Comparison of ENCODE assay signal across 16 cellular contexts in genomic region chr18:79603321-79604204, GRCh38.
DNase-seq lines count a peak whose midpoint lies in the region; ATAC-seq and TF ChIP-seq lines count a peak whose summit lies in the region.
"Had no signal": no experiment of that assay in that cellular context is flagged by ENCODE, and none has a peak within 500 bp of the region (broad histone marks: within the 10 kb centered on the region; RNA-seq: fewer than 3 reads in every experiment).

No MANE protein-coding gene starts in this region.

- H3K27ac ChIP-seq in upper lobe of right lung = no peak overlapping the region

- H3K27ac Mint-ChIP-seq in stimulated activated naive CD8-positive, alpha-beta T cell treated with anti-CD3 and anti-CD28 coated beads, Interleukin-15, amount 100 ng/mL, for 72 hours = no peak overlapping the region
- peak overlapping the region; percentile 32 for H3K27ac Mint-ChIP-seq in nephron progenitor cell
- no peak overlapping the region for H3K27ac Mint-ChIP-seq in activated CD4-positive, alpha-beta memory T cell treated with anti-CD3 and anti-CD28 coated beads, Interleukin-2, amount 10 ng/mL, durations not matched to agents 7 days and 5 days
- H3K27ac Mint-ChIP-seq: CD8-positive, alpha-beta T cell had no signal

- no peaks in the 10 kb centered on the region for H3K27me3 ChIP-seq in upper lobe of right lung

- TF ChIP-seq CTCF in nephron progenitor cell (IDR thresholded peaks at IDR 0.05) (no peak), upper lobe of right lung (IDR thresholded peaks at IDR 0.05) (no peak)

- H3K4me3 Mint-ChIP-seq in stimulated activated naive CD8-positive, alpha-beta T cell treated with anti-CD3 and anti-CD28 coated beads, Interleukin-15, amount 100 ng/mL, for 72 hours = no peak overlapping the region
- no peak overlapping the region for H3K4me3 Mint-ChIP-seq in nephron progenitor cell
- no peak overlapping the region for H3K4me3 Mint-ChIP-seq in activated CD4-positive, alpha-beta memory T cell treated with anti-CD3 and anti-CD28 coated beads, Interleukin-2, amount 10 ng/mL, durations not matched to agents 7 days and 5 days
- H3K4me3 Mint-ChIP-seq: CD8-positive, alpha-beta T cell had no signal

- no peaks in the 10 kb centered on the region for H3K9me3 ChIP-seq in upper lobe of right lung

- POLR2A ChIA-PET in activated CD4-positive, alpha-beta memory T cell treated with anti-CD3 and anti-CD28 coated beads, Interleukin-2, amount 10 ng/mL, durations not matched to agents 7 days and 5 days (lab: Charles Lee) = no interaction called here

- CTCF ChIA-PET in activated CD4-positive, alpha-beta memory T cell treated with anti-CD3 and anti-CD28 coated beads, Interleukin-2, amount 10 ng/mL, durations not matched to agents 7 days and 5 days (lab: Charles Lee) = no interaction called here

- no peak overlapping the region for H3K4me3 ChIP-seq in upper lobe of right lung

- H3K4me1 ChIP-seq in upper lobe of right lung = no peaks in the 10 kb centered on the region

- no peaks in the 10 kb centered on the region for H3K4me1 Mint-ChIP-seq in stimulated activated naive CD8-positive, alpha-beta T cell treated with anti-CD3 and anti-CD28 coated beads, Interleukin-15, amount 100 ng/mL, for 72 hours
- peaks cover 64% of the 10 kb centered on the region for H3K4me1 Mint-ChIP-seq in nephron progenitor cell
- H3K4me1 Mint-ChIP-seq in activated CD4-positive, alpha-beta memory T cell treated with anti-CD3 and anti-CD28 coated beads, Interleukin-2, amount 10 ng/mL, durations not matched to agents 7 days and 5 days = no peaks in the 10 kb centered on the region

- H3K27me3 Mint-ChIP-seq in stimulated activated naive CD8-positive, alpha-beta T cell treated with anti-CD3 and anti-CD28 coated beads, Interleukin-15, amount 100 ng/mL, for 72 hours = no peaks in the 10 kb centered on the region
- peaks cover 6% of the 10 kb centered on the region for H3K27me3 Mint-ChIP-seq in nephron progenitor cell (ENCODE audit: low read depth, poor library complexity)
- H3K27me3 Mint-ChIP-seq in activated CD4-positive, alpha-beta memory T cell treated with anti-CD3 and anti-CD28 coated beads, Interleukin-2, amount 10 ng/mL, durations not matched to agents 7 days and 5 days = no peaks in the 10 kb centered on the region

- DNase-seq in stimulated activated naive CD8-positive, alpha-beta T cell treated with anti-CD3 and anti-CD28 coated beads, Interleukin-15, amount 100 ng/mL, for 72 hours = no peak
- DNase-seq in stimulated activated naive CD8-positive, alpha-beta T cell treated with anti-CD3 and anti-CD28 coated beads, Interleukin-15, Interleukin-2, amounts not matched to agents 100 U/mL and 50 U/mL, for 24 hours = no peak
- DNase-seq in left ventricle myocardium superior (peak; percentile 19), nephron progenitor cell (no peak), upper lobe of right lung (peak; percentile 55)
- DNase-seq in activated CD4-positive, alpha-beta memory T cell treated with anti-CD3 and anti-CD28 coated beads, Interleukin-2, amount 10 ng/mL, durations not matched to agents 7 days and 5 days = no peak
- DNase-seq: CD8-positive, alpha-beta T cell; DND-41; GDM1; Kasumi-1; NCI-H187 treated with DMSO at 0.1 percent for 48 hours; NCI-H446; NCI-H748 treated with DMSO at 0.1 percent for 48 hours; SHP77 had no signal

- H3K9me3 Mint-ChIP-seq in stimulated activated naive CD8-positive, alpha-beta T cell treated with anti-CD3 and anti-CD28 coated beads, Interleukin-15, amount 100 ng/mL, for 72 hours = no peaks in the 10 kb centered on the region
- no peaks in the 10 kb centered on the region for H3K9me3 Mint-ChIP-seq in nephron progenitor cell
- no peaks in the 10 kb centered on the region for H3K9me3 Mint-ChIP-seq in activated CD4-positive, alpha-beta memory T cell treated with anti-CD3 and anti-CD28 coated beads, Interleukin-2, amount 10 ng/mL, durations not matched to agents 7 days and 5 days
- H3K9me3 Mint-ChIP-seq: CD8-positive, alpha-beta T cell had no signal

- peak; percentile 46 for ATAC-seq in stimulated activated naive CD8-positive, alpha-beta T cell treated with anti-CD3 and anti-CD28 coated beads, Interleukin-15, amount 100 ng/mL, for 72 hours
- ATAC-seq in stimulated activated naive CD8-positive, alpha-beta T cell treated with anti-CD3 and anti-CD28 coated beads, Interleukin-15, Interleukin-2, amounts not matched to agents 100 U/mL and 50 U/mL, for 24 hours = no peak
- ATAC-seq in left ventricle myocardium superior (no peak), upper lobe of right lung (no peak), HG03460 (IDR thresholded peaks at IDR 0.05; ENCODE audit: unreplicated experiment) (no peak), HG02610 (IDR thresholded peaks at IDR 0.05; ENCODE audit: unreplicated experiment) (no peak)
- ATAC-seq: CD8-positive, alpha-beta T cell had no signal

- intact Hi-C loops in left ventricle myocardium superior (cut with micrococcal nuclease) = no loop called here
- intact Hi-C loops in upper lobe of right lung (cut with DNase I) = no loop called here

- H3K36me3 Mint-ChIP-seq in nephron progenitor cell (ENCODE audit: low read depth) = no peaks in the 10 kb centered on the region
- H3K36me3 Mint-ChIP-seq in activated CD4-positive, alpha-beta memory T cell treated with anti-CD3 and anti-CD28 coated beads, Interleukin-2, amount 10 ng/mL, durations not matched to agents 7 days and 5 days (ENCODE audit: low read depth) = no peaks in the 10 kb centered on the region
- H3K36me3 Mint-ChIP-seq: CD8-positive, alpha-beta T cell had no signal

- no peaks in the 10 kb centered on the region for H3K36me3 ChIP-seq in upper lobe of right lung

Comparison
In these comparisons a context has a peak if more than half of its experiments do, and no peak if none do; other contexts are left out.
1. DNase-seq: peak in left ventricle myocardium superior (single experiment) and upper lobe of right lung (single experiment); none in stimulated activated naive CD8-positive, alpha-beta T cell treated with anti-CD3 and anti-CD28 coated beads, Interleukin-15, amount 100 ng/mL, for 72 hours (0 of 2), stimulated activated naive CD8-positive, alpha-beta T cell treated with anti-CD3 and anti-CD28 coated beads, Interleukin-15, Interleukin-2, amounts not matched to agents 100 U/mL and 50 U/mL, for 24 hours (single experiment), nephron progenitor cell (single experiment) and activated CD4-positive, alpha-beta memory T cell treated with anti-CD3 and anti-CD28 coated beads, Interleukin-2, amount 10 ng/mL, durations not matched to agents 7 days and 5 days (single experiment).